ENCODE assay signal across 11 cellular contexts in genomic region chr2:25098558-25099486, GRCh38. TPM values are rescaled to one million over a fixed set of nuclear protein-coding genes. Genes with fewer than 3 reads are reported as not detected.
A peak's percentile ranks its signal among the peaks of the same experiment; 100 is the strongest.
DNase-seq lines count a peak whose midpoint lies in the region; ATAC-seq and TF ChIP-seq lines count a peak whose summit lies in the region.
"Had no signal": no experiment of that assay in that cellular context is flagged by ENCODE, and none has a peak within 500 bp of the region (broad histone marks: within the 10 kb centered on the region; RNA-seq: fewer than 3 reads in every experiment).

No MANE protein-coding gene starts in this region.

- H3K9me3 ChIP-seq in SK-N-MC (ENCODE audit: low read depth, low read length): no peaks in the 10 kb centered on the region

- H3K36me3 ChIP-seq in SK-N-MC (ENCODE audit: insufficient read depth, low read length): no peaks in the 10 kb centered on the region

- H3K4me3 ChIP-seq in SK-N-MC (peak overlapping the region; percentile 34; the same call in 1 of the 2 replicates), fibroblast of villous mesenchyme (ENCODE audit: low read depth, low read length) (no peak overlapping the region), coronary artery (no peak overlapping the region)

- peak overlapping the region; percentile 42 for H3K9ac ChIP-seq in SK-N-MC (ENCODE audit: insufficient read length)

- ATAC-seq in omental fat pad (ENCODE audit: low FRiP score): peak; percentile 75
- ATAC-seq: activated CD8-positive, alpha-beta T cell treated with anti-CD3 and anti-CD28 coated beads, Interleukin-2, amount 10 ng/mL, durations not matched to agents 7 days and 5 days had no signal

- no peak for TF ChIP-seq CTCF in fibroblast of villous mesenchyme (IDR thresholded peaks at IDR 0.05; ENCODE audit: insufficient read depth, low read depth, low read length)
- TF ChIP-seq CTCF in omental fat pad (IDR thresholded peaks at IDR 0.05): no peak
- TF ChIP-seq CTCF in coronary artery (IDR thresholded peaks at IDR 0.05): no peak

- DNase-seq in AG08396 (ENCODE audit: low spot score): peak; percentile 36
- DNase-seq in SK-N-MC (ENCODE audit: low read depth, low spot score): peak; percentile 74
- DNase-seq in fibroblast of villous mesenchyme (ENCODE audit: low read depth): peak; percentile 86
- no peak for DNase-seq in omental fat pad (ENCODE audit: low spot score)
- no peak for DNase-seq in stimulated activated CD4-positive, alpha-beta T cell treated with anti-CD3 and anti-CD28 coated beads, Interleukin-2, amount 100 ng/mL, for 48 hours
- DNase-seq in stimulated activated naive CD4-positive, alpha-beta T cell treated with Interleukin-2 at 50 U/mL for 16 hours (lab: John Stamatoyannopoulos, UW): no peak
- no peak for DNase-seq in HPDE6-E6E7 (ENCODE audit: extremely low spot score)
- no peak for DNase-seq in coronary artery (ENCODE audit: low spot score)
- DNase-seq: activated CD8-positive, alpha-beta T cell treated with anti-CD3 and anti-CD28 coated beads, Interleukin-2, amount 10 ng/mL, durations not matched to agents 7 days and 5 days; NCI-H1436; stimulated activated CD8-positive, alpha-beta memory T cell treated with anti-CD3 and anti-CD28 coated beads, Interleukin-4, amount 100 ng/mL, for 48 hours had no signal

- peak overlapping the region; percentile 80 for H3K27ac ChIP-seq in SK-N-MC
- H3K27ac ChIP-seq in coronary artery: peak overlapping the region in 1 of 2 donors; percentile 66

RNA-seq across cellular contexts. Expression of gene EFR3B, which starts 56.9 kb away (rescaled TPM):
- under 0.01 TPM in 2 replicates for total RNA-seq in fibroblast of villous mesenchyme
- 1 to 10 TPM in 2 of 4 donors, under 1 TPM in 2; 0.63 to 2.2 (median 0.97) TPM for total RNA-seq in omental fat pad

Comparison
In these comparisons a context has a peak if more than half of its experiments do, and no peak if none do; other contexts are left out.
1. DNase-seq: peak in AG08396 (single experiment), SK-N-MC (single experiment) and fibroblast of villous mesenchyme (single experiment); none in omental fat pad (single experiment), stimulated activated CD4-positive, alpha-beta T cell treated with anti-CD3 and anti-CD28 coated beads, Interleukin-2, amount 100 ng/mL, for 48 hours (0 of 2), stimulated activated naive CD4-positive, alpha-beta T cell treated with Interleukin-2 at 50 U/mL for 16 hours (single experiment), HPDE6-E6E7 (single experiment) and coronary artery (single experiment).